Comparison of ENCODE assay signal across 12 cellular contexts in the genomic region with DNA sequence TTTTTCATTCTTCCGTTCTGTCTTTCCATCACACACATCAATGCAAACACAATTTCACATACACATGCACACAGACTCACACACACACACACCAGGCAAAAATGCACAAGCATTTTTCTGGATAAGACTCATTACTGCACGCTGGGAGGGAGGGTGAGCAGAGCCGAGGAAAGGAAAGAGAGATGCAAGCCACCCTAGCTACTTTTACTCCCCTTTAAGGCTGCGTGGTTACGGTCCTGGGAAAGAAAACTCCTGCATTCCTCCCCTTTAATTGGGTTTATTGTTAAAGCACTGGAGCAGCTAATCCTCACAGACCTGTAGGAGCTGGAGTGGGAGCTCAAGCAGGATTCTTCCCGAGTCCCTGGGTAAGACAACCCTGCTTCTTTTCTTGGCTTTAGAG. TPM values are rescaled to one million over a fixed set of nuclear protein-coding genes. Genes with fewer than 3 reads are reported as not detected.
DNase-seq lines count a peak whose midpoint lies in the region; TF ChIP-seq lines count a peak whose summit lies in the region.
"Had no signal": no experiment of that assay in that cellular context is flagged by ENCODE, and none has a peak within 500 bp of the region (broad histone marks: within the 10 kb centered on the region; RNA-seq: fewer than 3 reads in every experiment).

A gene (plus strand): TSS at position 307 of the 400 bp plus-strand sequence. CDS start 11,270 bp downstream, outside the sequence.

- H3K4me1 ChIP-seq in adipocyte (ENCODE audit: control insufficient read depth, insufficient read depth, low read length) (peaks cover 14% of the 10 kb centered on the region), colonic mucosa (no peaks in the 10 kb centered on the region)

- peak; percentile 69 for DNase-seq in DMS 273 (lab: John Stamatoyannopoulos, UW; ENCODE audit: unreplicated experiment)
- no peak for DNase-seq in DMS 273 treated with DMSO at 0.1 percent for 48 hours (lab: John Stamatoyannopoulos, UW)
- peak; percentile 61 for DNase-seq in adipocyte (ENCODE audit: low read depth)
- DNase-seq in iPS-NIHi11 (ENCODE audit: low spot score): peak; percentile 84
- peak; percentile 69 for DNase-seq in superior temporal gyrus (ENCODE audit: extremely low spot score)
- DNase-seq in stimulated activated CD8-positive, alpha-beta memory T cell treated with anti-CD3 and anti-CD28 coated beads, Interleukin-4, amount 100 ng/mL, for 48 hours: no peak
- no peak for DNase-seq in colonic mucosa
- DNase-seq in GOT3 (lab: John Stamatoyannopoulos, UW): no peak
- DNase-seq: activated T-cell treated with anti-CD3 and anti-CD28 coated beads for 4 hours, tibial artery had no signal

- H3K27ac ChIP-seq in colonic mucosa: no peak within 1 kb of the TSS
- H3K27ac ChIP-seq: 22Rv1, gastroesophageal sphincter, tibial artery had no signal

- H3K9ac ChIP-seq in adipocyte (ENCODE audit: low read length) (no peak within 1 kb of the TSS), colonic mucosa (ENCODE audit: low read depth in 2 of 2, low read length in 2 of 2) (no peak within 1 kb of the TSS)

- H3K27me3 ChIP-seq in adipocyte (replicated peaks; ENCODE audit: control insufficient read depth, insufficient read depth, low read length): no peaks in the 10 kb centered on the region
- peaks cover 11% of the 10 kb centered on the region for H3K27me3 ChIP-seq in colonic mucosa

- H3K9me3 ChIP-seq in adipocyte (ENCODE audit: control insufficient read depth, low read length): no peaks in the 10 kb centered on the region
- no peaks in the 10 kb centered on the region for H3K9me3 ChIP-seq in colonic mucosa
- H3K9me3 ChIP-seq: gastroesophageal sphincter, tibial artery had no signal

- intact Hi-C loops in colonic mucosa (cut with DNase I): no loop called here

- no peak for TF ChIP-seq CTCF in colonic mucosa (IDR thresholded peaks at IDR 0.05)

- no peak within 1 kb of the TSS for H3K4me3 ChIP-seq in adipocyte (ENCODE audit: low read length)
- H3K4me3 ChIP-seq in colonic mucosa: no peak within 1 kb of the TSS
- H3K4me3 ChIP-seq: tibial artery had no signal

- H3K36me3 ChIP-seq in adipocyte (ENCODE audit: control insufficient read depth, insufficient read depth, low read length, severe bottlenecking) (no peaks in the 10 kb centered on the region), colonic mucosa (no peaks in the 10 kb centered on the region)
- H3K36me3 ChIP-seq: gastroesophageal sphincter, tibial artery had no signal

RNA-seq across cellular contexts. Expression of the gene that starts here (rescaled TPM):
- under 1 TPM in 1 of 2 donors, not detected in 1; 0.21 TPM for total RNA-seq in colonic mucosa

Comparison
In these comparisons a context has a peak if more than half of its experiments do, and no peak if none do; other contexts are left out.
1. DNase-seq: peak in DMS 273 (single experiment), adipocyte (single experiment), iPS-NIHi11 (single experiment) and superior temporal gyrus (single experiment); none in DMS 273 treated with DMSO at 0.1 percent for 48 hours (single experiment), stimulated activated CD8-positive, alpha-beta memory T cell treated with anti-CD3 and anti-CD28 coated beads, Interleukin-4, amount 100 ng/mL, for 48 hours (single experiment), colonic mucosa (single experiment) and GOT3 (single experiment).